Comparison of ENCODE assay signal across 8 cellular contexts in genomic region chr12:92538970-92539749, GRCh38.
DNase-seq lines count a peak whose midpoint lies in the region; ATAC-seq and TF ChIP-seq lines count a peak whose summit lies in the region.

No MANE protein-coding gene starts in this region.

- H3K4me3 Mint-ChIP-seq in activated naive CD4-positive, alpha-beta T cell treated with anti-CD3 and anti-CD28 coated beads, Interleukin-2, amount 10 ng/mL, durations not matched to agents 7 days and 5 days = no peak overlapping the region

- 49% methylated on average over 6 of the region's 6 CpGs for WGBS in smooth muscle cell (ENCODE audit: low lambda C conversion rate)
- WGBS in aorta, 2 donors = 54 to 58% methylated on average over 6 of the region's 6 CpGs

- peaks cover 69% of the 10 kb centered on the region for H3K4me1 Mint-ChIP-seq in activated naive CD4-positive, alpha-beta T cell treated with anti-CD3 and anti-CD28 coated beads, Interleukin-2, amount 10 ng/mL, durations not matched to agents 7 days and 5 days

- peak overlapping the region; percentile 14 for H3K4me2 ChIP-seq in smooth muscle cell

- no peak overlapping the region for H3K4me3 ChIP-seq in SJSA1
- H3K4me3 ChIP-seq in smooth muscle cell = no peak overlapping the region
- H3K4me3 ChIP-seq in aorta (ENCODE audit: low read length in 2 of 2) = no peak overlapping the region

- intact Hi-C loops in aorta (cut with DNase I) = no loop called here

- H3K27ac Mint-ChIP-seq in activated naive CD4-positive, alpha-beta T cell treated with anti-CD3 and anti-CD28 coated beads, Interleukin-2, amount 10 ng/mL, durations not matched to agents 7 days and 5 days = peak overlapping the region; percentile 95

- no peaks in the 10 kb centered on the region for H3K9me3 ChIP-seq in SJSA1 (replicated peaks)
- H3K9me3 ChIP-seq in smooth muscle cell (replicated peaks; ENCODE audit: low read depth) = no peaks in the 10 kb centered on the region
- no peaks in the 10 kb centered on the region for H3K9me3 ChIP-seq in aorta (ENCODE audit: control insufficient read depth, low read length)

- H3K4me1 ChIP-seq in SJSA1 (replicated peaks) (peaks cover 28% of the 10 kb centered on the region), smooth muscle cell (ENCODE audit: low read depth) (peaks cover 13% of the 10 kb centered on the region), aorta (ENCODE audit: control insufficient read depth in 1 of 2, insufficient read depth in 2 of 2, low read length in 2 of 2) (peaks cover 0 to 3% of the 10 kb centered on the region in 2 donors)

- H3K36me3 Mint-ChIP-seq in activated naive CD4-positive, alpha-beta T cell treated with anti-CD3 and anti-CD28 coated beads, Interleukin-2, amount 10 ng/mL, durations not matched to agents 7 days and 5 days = peaks cover 31% of the 10 kb centered on the region

- no peak overlapping the region for H2AFZ ChIP-seq in smooth muscle cell (ENCODE audit: low read depth)

- H3K27me3 ChIP-seq in SJSA1 (replicated peaks) (no peaks in the 10 kb centered on the region), smooth muscle cell (ENCODE audit: low read depth) (no peaks in the 10 kb centered on the region), aorta (ENCODE audit: control insufficient read depth in 1 of 2, insufficient read depth in 2 of 2, low read length in 1 of 2) (no peaks in the 10 kb centered on the region)

- no peaks in the 10 kb centered on the region for H4K20me1 ChIP-seq in smooth muscle cell (ENCODE audit: low read depth)

- no peak for TF ChIP-seq CTCF in smooth muscle cell (IDR thresholded peaks at IDR 0.05; ENCODE audit: borderline replicate concordance, insufficient read depth, poor library complexity, severe bottlenecking)

- H3K9me3 Mint-ChIP-seq in activated naive CD4-positive, alpha-beta T cell treated with anti-CD3 and anti-CD28 coated beads, Interleukin-2, amount 10 ng/mL, durations not matched to agents 7 days and 5 days = peaks cover 18% of the 10 kb centered on the region

- DNase-seq in activated naive CD4-positive, alpha-beta T cell treated with anti-CD3 and anti-CD28 coated beads, Interleukin-2, amount 10 ng/mL, durations not matched to agents 7 days and 5 days = peak; percentile 50
- no peak for DNase-seq in activated naive CD4-positive, alpha-beta T cell treated with Interleukin-2 at 50 U/mL for 16 hours
- DNase-seq in SJSA1 (ENCODE audit: low read depth in 1 of 2, low spot score in 2 of 2) (peak in 1 of 2 experiments; percentile 42), fibroblast of peridontal ligament (ENCODE audit: extremely low read depth) (peak; percentile 37), smooth muscle cell (lab: John Stamatoyannopoulos, UW; ENCODE audit: unreplicated experiment) (no peak), aorta (no peak)

- H3K79me2 ChIP-seq in smooth muscle cell (ENCODE audit: low read depth) = no peaks in the 10 kb centered on the region

- no peak overlapping the region for H3K9ac ChIP-seq in smooth muscle cell (ENCODE audit: low read depth)

- H3K27ac ChIP-seq in SJSA1 = peak overlapping the region; percentile 52; the same call in 1 of the 2 replicates
- H3K27ac ChIP-seq in smooth muscle cell (ENCODE audit: low read depth) = peak overlapping the region; percentile 34
- no peak overlapping the region for H3K27ac ChIP-seq in aorta (ENCODE audit: low read depth in 1 of 2, low read length in 2 of 2)

- no peaks in the 10 kb centered on the region for H3K36me3 ChIP-seq in SJSA1
- no peaks in the 10 kb centered on the region for H3K36me3 ChIP-seq in smooth muscle cell (ENCODE audit: low read depth)
- no peaks in the 10 kb centered on the region for H3K36me3 ChIP-seq in aorta (ENCODE audit: control insufficient read depth in 1 of 2, insufficient read depth in 2 of 2, low read length in 1 of 2)

- no peaks in the 10 kb centered on the region for H3K27me3 Mint-ChIP-seq in activated naive CD4-positive, alpha-beta T cell treated with anti-CD3 and anti-CD28 coated beads, Interleukin-2, amount 10 ng/mL, durations not matched to agents 7 days and 5 days

- H3F3A ChIP-seq in smooth muscle cell (ENCODE audit: low read depth) = no peaks in the 10 kb centered on the region

- CTCF ChIA-PET in activated naive CD4-positive, alpha-beta T cell treated with anti-CD3 and anti-CD28 coated beads, Interleukin-2, amount 10 ng/mL, durations not matched to agents 7 days and 5 days (lab: Charles Lee) = no interaction called here

- ATAC-seq in HG03060 (IDR thresholded peaks at IDR 0.05; ENCODE audit: low read depth, unreplicated experiment) (peak; percentile 41), HG02981 (IDR thresholded peaks at IDR 0.05; ENCODE audit: unreplicated experiment) (no peak), aorta (ENCODE audit: low FRiP score) (no peak)

Comparison
In these comparisons a context has a peak if more than half of its experiments do, and no peak if none do; other contexts are left out.
1. DNase-seq: peak in activated naive CD4-positive, alpha-beta T cell treated with anti-CD3 and anti-CD28 coated beads, Interleukin-2, amount 10 ng/mL, durations not matched to agents 7 days and 5 days (single experiment) and fibroblast of peridontal ligament (single experiment); none in activated naive CD4-positive, alpha-beta T cell treated with Interleukin-2 at 50 U/mL for 16 hours (single experiment), smooth muscle cell (single experiment) and aorta (0 of 2).
2. H3K27ac ChIP-seq: peak in SJSA1 (single experiment) and smooth muscle cell (single experiment); none in aorta (0 of 2).